In the genomic region with DNA sequence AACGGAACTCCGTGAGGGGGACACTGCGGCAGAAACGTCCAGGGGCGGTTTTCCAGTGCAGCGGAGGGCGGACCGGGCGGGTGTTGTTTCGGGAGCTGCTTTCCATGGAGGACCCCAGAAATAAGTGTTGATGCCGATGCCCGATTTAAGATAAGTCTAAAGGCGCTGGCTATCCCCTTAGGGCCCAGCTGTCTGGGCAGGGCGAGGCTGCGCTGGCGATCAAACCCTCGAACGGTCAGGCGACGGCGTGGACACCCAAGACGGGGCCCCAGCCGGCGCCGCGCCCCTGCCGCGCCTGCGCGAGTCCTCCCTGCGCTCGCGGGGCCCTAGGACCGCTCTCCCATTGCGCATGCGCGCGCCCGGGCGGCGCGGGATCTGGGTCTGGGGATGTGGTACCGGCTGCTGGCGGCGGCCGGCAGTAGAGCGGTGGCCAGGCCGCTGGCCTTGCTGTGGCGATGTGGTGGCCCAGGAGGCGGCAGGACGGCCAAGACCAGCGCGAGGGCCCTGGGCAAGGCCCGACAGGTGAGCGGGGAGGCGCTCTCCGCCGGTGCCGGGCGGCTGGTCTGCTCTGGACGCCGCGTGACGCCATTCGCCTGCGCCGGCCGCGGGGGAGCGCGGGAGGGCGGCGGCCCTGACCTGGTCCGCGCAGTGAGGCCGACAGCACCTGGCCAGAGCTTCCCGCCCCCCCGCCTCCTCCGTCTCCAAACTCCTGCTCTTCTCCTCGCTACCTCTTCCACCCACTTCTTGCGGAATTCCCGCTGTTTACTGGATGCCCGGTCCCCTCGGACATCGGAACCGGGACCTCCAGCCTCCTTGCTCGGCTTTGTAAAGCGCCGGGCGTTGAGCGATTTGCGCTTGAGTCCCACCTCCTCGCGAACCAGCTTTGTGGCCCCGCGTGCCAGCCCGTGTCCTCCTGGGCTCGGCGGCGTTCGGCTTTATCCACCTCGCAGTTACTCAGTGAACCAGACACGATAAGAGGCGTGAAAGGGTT, we compare ENCODE assay signal across 1 cellular context.
TF ChIP-seq lines count a peak whose summit lies in the region.

No MANE protein-coding gene starts in this region.

TF ChIP-seq in HepG2, 621 proteins besides CTCF, POLR2A, EP300 and RAD21 (continued from another document and continues in another):
- TF ChIP-seq, protein P1, sequence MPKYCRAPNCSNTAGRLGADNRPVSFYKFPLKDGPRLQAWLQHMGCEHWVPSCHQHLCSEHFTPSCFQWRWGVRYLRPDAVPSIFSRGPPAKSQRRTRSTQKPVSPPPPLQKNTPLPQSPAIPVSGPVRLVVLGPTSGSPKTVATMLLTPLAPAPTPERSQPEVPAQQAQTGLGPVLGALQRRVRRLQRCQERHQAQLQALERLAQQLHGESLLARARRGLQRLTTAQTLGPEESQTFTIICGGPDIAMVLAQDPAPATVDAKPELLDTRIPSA (CRISPR knock-in tag; IDR thresholded peaks at IDR 0.05; ENCODE audit: borderline replicate concordance): peak; percentile 98
- peak; percentile 96 for TF ChIP-seq PHF8 (CRISPR knock-in tag; IDR thresholded peaks at IDR 0.05)
- no peak for TF ChIP-seq NFIB (CRISPR knock-in tag; IDR thresholded peaks at IDR 0.05; ENCODE audit: borderline replicate concordance)
- no peak; the same call in 1 of the 2 replicates for TF ChIP-seq SIX4 (CRISPR knock-in tag; IDR thresholded peaks at IDR 0.05)
- no peak for TF ChIP-seq GABPA (IDR thresholded peaks at IDR 0.05; ENCODE audit: low read depth, low read length)
- TF ChIP-seq GABPA (CRISPR knock-in tag; IDR thresholded peaks at IDR 0.05; ENCODE audit: low read depth): no peak
- TF ChIP-seq ZNF557 (CRISPR knock-in tag; IDR thresholded peaks at IDR 0.05): peak; percentile 53; the same call in 1 of the 2 replicates
- no peak; the same call in 1 of the 2 replicates for TF ChIP-seq KDM6A (CRISPR knock-in tag; IDR thresholded peaks at IDR 0.05; ENCODE audit: low read depth)
- TF ChIP-seq ZNF235 (CRISPR knock-in tag; IDR thresholded peaks at IDR 0.05; ENCODE audit: borderline replicate concordance): 0 out of 2 replicates have a peak, but pooled peaks have one; percentile 57
- TF ChIP-seq MED8 (CRISPR knock-in tag; IDR thresholded peaks at IDR 0.05; ENCODE audit: insufficient replicate concordance): peak; percentile 9
- 0 out of 2 replicates have a peak, but pooled peaks have one; percentile 4 for TF ChIP-seq ZBTB7B (CRISPR knock-in tag; IDR thresholded peaks at IDR 0.05)
- peak; percentile 82 for TF ChIP-seq ZNF790 (CRISPR knock-in tag; IDR thresholded peaks at IDR 0.05; ENCODE audit: borderline replicate concordance)
- no peak for TF ChIP-seq SYNCRIP (IDR thresholded peaks at IDR 0.05; ENCODE audit: insufficient read depth, low read depth, low read length)
- no peak for TF ChIP-seq ZBTB42 (CRISPR knock-in tag; IDR thresholded peaks at IDR 0.05)
- TF ChIP-seq IRX3 (CRISPR knock-in tag; IDR thresholded peaks at IDR 0.05; ENCODE audit: borderline replicate concordance, low read depth): peak; percentile 93
- 0 out of 2 replicates have a peak, but pooled peaks have one; percentile 81 for TF ChIP-seq DNMT1 (CRISPR knock-in tag; IDR thresholded peaks at IDR 0.05)
- peak; percentile 90 for TF ChIP-seq ZFX (CRISPR knock-in tag; IDR thresholded peaks at IDR 0.05; ENCODE audit: low read depth)
- TF ChIP-seq WIZ (CRISPR knock-in tag; IDR thresholded peaks at IDR 0.05): no peak; the same call in 1 of the 2 replicates
- TF ChIP-seq, protein P2, sequence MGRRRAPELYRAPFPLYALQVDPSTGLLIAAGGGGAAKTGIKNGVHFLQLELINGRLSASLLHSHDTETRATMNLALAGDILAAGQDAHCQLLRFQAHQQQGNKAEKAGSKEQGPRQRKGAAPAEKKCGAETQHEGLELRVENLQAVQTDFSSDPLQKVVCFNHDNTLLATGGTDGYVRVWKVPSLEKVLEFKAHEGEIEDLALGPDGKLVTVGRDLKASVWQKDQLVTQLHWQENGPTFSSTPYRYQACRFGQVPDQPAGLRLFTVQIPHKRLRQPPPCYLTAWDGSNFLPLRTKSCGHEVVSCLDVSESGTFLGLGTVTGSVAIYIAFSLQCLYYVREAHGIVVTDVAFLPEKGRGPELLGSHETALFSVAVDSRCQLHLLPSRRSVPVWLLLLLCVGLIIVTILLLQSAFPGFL (CRISPR knock-in tag; IDR thresholded peaks at IDR 0.05): no peak
- TF ChIP-seq TSC22D2 (CRISPR knock-in tag; IDR thresholded peaks at IDR 0.05; ENCODE audit: borderline replicate concordance): peak; percentile 77; the same call in 1 of the 2 replicates
- TF ChIP-seq, protein P3, sequence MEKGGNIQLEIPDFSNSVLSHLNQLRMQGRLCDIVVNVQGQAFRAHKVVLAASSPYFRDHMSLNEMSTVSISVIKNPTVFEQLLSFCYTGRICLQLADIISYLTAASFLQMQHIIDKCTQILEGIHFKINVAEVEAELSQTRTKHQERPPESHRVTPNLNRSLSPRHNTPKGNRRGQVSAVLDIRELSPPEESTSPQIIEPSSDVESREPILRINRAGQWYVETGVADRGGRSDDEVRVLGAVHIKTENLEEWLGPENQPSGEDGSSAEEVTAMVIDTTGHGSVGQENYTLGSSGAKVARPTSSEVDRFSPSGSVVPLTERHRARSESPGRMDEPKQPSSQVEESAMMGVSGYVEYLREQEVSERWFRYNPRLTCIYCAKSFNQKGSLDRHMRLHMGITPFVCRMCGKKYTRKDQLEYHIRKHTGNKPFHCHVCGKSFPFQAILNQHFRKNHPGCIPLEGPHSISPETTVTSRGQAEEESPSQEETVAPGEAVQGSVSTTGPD (CRISPR knock-in tag; IDR thresholded peaks at IDR 0.05): peak; percentile 28; the same call in 1 of the 2 replicates
- TF ChIP-seq, protein P4, sequence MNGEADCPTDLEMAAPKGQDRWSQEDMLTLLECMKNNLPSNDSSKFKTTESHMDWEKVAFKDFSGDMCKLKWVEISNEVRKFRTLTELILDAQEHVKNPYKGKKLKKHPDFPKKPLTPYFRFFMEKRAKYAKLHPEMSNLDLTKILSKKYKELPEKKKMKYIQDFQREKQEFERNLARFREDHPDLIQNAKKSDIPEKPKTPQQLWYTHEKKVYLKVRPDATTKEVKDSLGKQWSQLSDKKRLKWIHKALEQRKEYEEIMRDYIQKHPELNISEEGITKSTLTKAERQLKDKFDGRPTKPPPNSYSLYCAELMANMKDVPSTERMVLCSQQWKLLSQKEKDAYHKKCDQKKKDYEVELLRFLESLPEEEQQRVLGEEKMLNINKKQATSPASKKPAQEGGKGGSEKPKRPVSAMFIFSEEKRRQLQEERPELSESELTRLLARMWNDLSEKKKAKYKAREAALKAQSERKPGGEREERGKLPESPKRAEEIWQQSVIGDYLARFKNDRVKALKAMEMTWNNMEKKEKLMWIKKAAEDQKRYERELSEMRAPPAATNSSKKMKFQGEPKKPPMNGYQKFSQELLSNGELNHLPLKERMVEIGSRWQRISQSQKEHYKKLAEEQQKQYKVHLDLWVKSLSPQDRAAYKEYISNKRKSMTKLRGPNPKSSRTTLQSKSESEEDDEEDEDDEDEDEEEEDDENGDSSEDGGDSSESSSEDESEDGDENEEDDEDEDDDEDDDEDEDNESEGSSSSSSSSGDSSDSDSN (CRISPR knock-in tag; IDR thresholded peaks at IDR 0.05): peak; percentile 56
- peak; percentile 95 for TF ChIP-seq POLR2G (IDR thresholded peaks at IDR 0.05; ENCODE audit: low read depth, low read length)
- TF ChIP-seq, protein P5, sequence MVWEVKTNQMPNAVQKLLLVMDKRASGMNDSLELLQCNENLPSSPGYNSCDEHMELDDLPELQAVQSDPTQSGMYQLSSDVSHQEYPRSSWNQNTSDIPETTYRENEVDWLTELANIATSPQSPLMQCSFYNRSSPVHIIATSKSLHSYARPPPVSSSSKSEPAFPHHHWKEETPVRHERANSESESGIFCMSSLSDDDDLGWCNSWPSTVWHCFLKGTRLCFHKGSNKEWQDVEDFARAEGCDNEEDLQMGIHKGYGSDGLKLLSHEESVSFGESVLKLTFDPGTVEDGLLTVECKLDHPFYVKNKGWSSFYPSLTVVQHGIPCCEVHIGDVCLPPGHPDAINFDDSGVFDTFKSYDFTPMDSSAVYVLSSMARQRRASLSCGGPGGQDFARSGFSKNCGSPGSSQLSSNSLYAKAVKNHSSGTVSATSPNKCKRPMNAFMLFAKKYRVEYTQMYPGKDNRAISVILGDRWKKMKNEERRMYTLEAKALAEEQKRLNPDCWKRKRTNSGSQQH (CRISPR knock-in tag; IDR thresholded peaks at IDR 0.05; ENCODE audit: low read depth): peak; percentile 80
- peak; percentile 94 for TF ChIP-seq ZNF431 (CRISPR knock-in tag; IDR thresholded peaks at IDR 0.05; ENCODE audit: borderline replicate concordance, low read depth)
- peak; percentile 62; the same call in 1 of the 2 replicates for TF ChIP-seq ZNF792 (CRISPR knock-in tag; IDR thresholded peaks at IDR 0.05)
- TF ChIP-seq MATR3 (CRISPR knock-in tag; IDR thresholded peaks at IDR 0.05): no peak
- TF ChIP-seq, protein P6, sequence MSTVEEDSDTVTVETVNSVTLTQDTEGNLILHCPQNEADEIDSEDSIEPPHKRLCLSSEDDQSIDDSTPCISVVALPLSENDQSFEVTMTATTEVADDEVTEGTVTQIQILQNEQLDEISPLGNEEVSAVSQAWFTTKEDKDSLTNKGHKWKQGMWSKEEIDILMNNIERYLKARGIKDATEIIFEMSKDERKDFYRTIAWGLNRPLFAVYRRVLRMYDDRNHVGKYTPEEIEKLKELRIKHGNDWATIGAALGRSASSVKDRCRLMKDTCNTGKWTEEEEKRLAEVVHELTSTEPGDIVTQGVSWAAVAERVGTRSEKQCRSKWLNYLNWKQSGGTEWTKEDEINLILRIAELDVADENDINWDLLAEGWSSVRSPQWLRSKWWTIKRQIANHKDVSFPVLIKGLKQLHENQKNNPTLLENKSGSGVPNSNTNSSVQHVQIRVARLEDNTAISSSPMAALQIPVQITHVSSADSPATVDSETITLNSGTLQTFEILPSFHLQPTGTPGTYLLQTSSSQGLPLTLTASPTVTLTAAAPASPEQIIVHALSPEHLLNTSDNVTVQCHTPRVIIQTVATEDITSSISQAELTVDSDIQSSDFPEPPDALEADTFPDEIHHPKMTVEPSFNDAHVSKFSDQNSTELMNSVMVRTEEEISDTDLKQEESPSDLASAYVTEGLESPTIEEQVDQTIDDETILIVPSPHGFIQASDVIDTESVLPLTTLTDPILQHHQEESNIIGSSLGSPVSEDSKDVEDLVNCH (CRISPR knock-in tag; IDR thresholded peaks at IDR 0.05): peak; percentile 78; the same call in 1 of the 2 replicates
- TF ChIP-seq, protein P7, sequence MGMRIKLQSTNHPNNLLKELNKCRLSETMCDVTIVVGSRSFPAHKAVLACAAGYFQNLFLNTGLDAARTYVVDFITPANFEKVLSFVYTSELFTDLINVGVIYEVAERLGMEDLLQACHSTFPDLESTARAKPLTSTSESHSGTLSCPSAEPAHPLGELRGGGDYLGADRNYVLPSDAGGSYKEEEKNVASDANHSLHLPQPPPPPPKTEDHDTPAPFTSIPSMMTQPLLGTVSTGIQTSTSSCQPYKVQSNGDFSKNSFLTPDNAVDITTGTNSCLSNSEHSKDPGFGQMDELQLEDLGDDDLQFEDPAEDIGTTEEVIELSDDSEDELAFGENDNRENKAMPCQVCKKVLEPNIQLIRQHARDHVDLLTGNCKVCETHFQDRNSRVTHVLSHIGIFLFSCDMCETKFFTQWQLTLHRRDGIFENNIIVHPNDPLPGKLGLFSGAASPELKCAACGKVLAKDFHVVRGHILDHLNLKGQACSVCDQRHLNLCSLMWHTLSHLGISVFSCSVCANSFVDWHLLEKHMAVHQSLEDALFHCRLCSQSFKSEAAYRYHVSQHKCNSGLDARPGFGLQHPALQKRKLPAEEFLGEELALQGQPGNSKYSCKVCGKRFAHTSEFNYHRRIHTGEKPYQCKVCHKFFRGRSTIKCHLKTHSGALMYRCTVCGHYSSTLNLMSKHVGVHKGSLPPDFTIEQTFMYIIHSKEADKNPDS (CRISPR knock-in tag; IDR thresholded peaks at IDR 0.05): peak; percentile 42
- no peak for TF ChIP-seq ZBTB7A (CRISPR knock-in tag; IDR thresholded peaks at IDR 0.05)
- TF ChIP-seq, protein P8, sequence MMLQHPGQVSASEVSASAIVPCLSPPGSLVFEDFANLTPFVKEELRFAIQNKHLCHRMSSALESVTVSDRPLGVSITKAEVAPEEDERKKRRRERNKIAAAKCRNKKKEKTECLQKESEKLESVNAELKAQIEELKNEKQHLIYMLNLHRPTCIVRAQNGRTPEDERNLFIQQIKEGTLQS (CRISPR knock-in tag; IDR thresholded peaks at IDR 0.05): peak; percentile 61; the same call in 1 of the 2 replicates
- 0 out of 2 replicates have a peak, but pooled peaks have one; percentile 56 for TF ChIP-seq ZNF20 (CRISPR knock-in tag; IDR thresholded peaks at IDR 0.05)
- TF ChIP-seq POLR2AphosphoS2 (IDR thresholded peaks at IDR 0.05; ENCODE audit: low read depth, low read length): no peak
- TF ChIP-seq KLF11 (CRISPR knock-in tag; IDR thresholded peaks at IDR 0.05): no peak
- TF ChIP-seq, protein P9, sequence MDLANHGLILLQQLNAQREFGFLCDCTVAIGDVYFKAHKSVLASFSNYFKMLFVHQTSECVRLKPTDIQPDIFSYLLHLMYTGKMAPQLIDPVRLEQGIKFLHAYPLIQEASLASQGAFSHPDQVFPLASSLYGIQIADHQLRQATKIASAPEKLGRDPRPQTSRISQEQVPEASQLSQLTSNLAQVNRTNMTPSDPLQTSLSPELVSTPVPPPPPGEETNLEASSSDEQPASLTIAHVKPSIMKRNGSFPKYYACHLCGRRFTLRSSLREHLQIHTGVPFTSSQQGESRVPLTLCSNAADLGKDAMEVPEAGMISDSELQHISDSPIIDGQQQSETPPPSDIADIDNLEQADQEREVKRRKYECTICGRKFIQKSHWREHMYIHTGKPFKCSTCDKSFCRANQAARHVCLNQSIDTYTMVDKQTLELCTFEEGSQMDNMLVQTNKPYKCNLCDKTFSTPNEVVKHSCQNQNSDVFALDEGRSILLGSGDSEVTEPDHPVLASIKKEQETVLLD (CRISPR knock-in tag; IDR thresholded peaks at IDR 0.05; ENCODE audit: low read depth): peak; percentile 63; the same call in 1 of the 2 replicates
- TF ChIP-seq SP5 (CRISPR knock-in tag; IDR thresholded peaks at IDR 0.05; ENCODE audit: borderline replicate concordance, low read depth): peak; percentile 60
- TF ChIP-seq THYN1 (CRISPR knock-in tag; IDR thresholded peaks at IDR 0.05; ENCODE audit: borderline replicate concordance, low read depth): no peak
- TF ChIP-seq, protein P10, sequence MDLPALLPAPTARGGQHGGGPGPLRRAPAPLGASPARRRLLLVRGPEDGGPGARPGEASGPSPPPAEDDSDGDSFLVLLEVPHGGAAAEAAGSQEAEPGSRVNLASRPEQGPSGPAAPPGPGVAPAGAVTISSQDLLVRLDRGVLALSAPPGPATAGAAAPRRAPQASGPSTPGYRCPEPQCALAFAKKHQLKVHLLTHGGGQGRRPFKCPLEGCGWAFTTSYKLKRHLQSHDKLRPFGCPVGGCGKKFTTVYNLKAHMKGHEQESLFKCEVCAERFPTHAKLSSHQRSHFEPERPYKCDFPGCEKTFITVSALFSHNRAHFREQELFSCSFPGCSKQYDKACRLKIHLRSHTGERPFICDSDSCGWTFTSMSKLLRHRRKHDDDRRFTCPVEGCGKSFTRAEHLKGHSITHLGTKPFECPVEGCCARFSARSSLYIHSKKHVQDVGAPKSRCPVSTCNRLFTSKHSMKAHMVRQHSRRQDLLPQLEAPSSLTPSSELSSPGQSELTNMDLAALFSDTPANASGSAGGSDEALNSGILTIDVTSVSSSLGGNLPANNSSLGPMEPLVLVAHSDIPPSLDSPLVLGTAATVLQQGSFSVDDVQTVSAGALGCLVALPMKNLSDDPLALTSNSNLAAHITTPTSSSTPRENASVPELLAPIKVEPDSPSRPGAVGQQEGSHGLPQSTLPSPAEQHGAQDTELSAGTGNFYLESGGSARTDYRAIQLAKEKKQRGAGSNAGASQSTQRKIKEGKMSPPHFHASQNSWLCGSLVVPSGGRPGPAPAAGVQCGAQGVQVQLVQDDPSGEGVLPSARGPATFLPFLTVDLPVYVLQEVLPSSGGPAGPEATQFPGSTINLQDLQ (CRISPR knock-in tag; IDR thresholded peaks at IDR 0.05): peak; percentile 97
- peak; percentile 86 for TF ChIP-seq SIN3B (IDR thresholded peaks at IDR 0.05; ENCODE audit: low read length)
- peak; percentile 86; the same call in 1 of the 2 replicates for TF ChIP-seq ZSCAN29 (CRISPR knock-in tag; conservative IDR thresholded peaks at IDR 0.05)
